13 cellular contexts compared by ENCODE assay signal in the genomic region with DNA sequence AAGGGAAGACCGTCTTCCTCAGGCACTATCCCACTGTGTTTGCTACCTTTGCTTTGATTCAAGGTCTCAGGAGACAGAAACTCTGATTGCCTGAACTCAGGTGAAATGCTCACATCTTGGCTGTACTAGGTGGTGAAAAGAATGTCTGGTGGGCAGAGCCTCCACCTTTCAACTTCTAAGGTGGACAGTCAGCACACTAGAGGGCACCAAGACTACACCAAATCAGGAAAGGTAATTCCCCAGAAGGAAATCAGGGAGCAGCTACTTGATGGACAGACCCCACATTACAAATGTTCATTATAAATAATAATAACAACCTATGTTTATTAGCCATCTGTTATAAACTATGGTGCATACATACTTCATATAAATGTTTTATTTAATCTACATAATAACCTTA.
DNase-seq lines count a peak whose midpoint lies in the region; ATAC-seq, FAIRE-seq and TF ChIP-seq lines count a peak whose summit lies in the region.
"Had no signal": no experiment of that assay in that cellular context is flagged by ENCODE, and none has a peak within 500 bp of the region (broad histone marks: within the 10 kb centered on the region; RNA-seq: fewer than 3 reads in every experiment).

No MANE protein-coding gene starts in this region.

- DNase-seq in cardiac muscle cell (ENCODE audit: low read depth in 1 of 2, low spot score in 1 of 2): peak; percentile 39 to 45
- DNase-seq in cardiac septum (ENCODE audit: low spot score): no peak
- peak; percentile 30 for DNase-seq in RWPE1 (ENCODE audit: low spot score)
- peak; percentile 12 to 32 for DNase-seq in frontal cortex (ENCODE audit: low spot score in 2 of 2)
- no peak for DNase-seq in type B pancreatic cell (ENCODE audit: extremely low spot score, unreplicated experiment)
- no peak for DNase-seq in NCI-H2081 treated with DMSO at 0.1 percent for 48 hours (lab: John Stamatoyannopoulos, UW)
- no peak for DNase-seq in Karpas-422
- DNase-seq: activated CD4-positive, alpha-beta T cell treated with anti-CD3 and anti-CD28 coated beads for 1 hour; NCI-H2081 had no signal

- no peaks in the 10 kb centered on the region for H3K4me1 ChIP-seq in cardiac muscle cell (ENCODE audit: low read depth)
- H3K4me1 ChIP-seq in Karpas-422 (ENCODE audit: low read length): no peaks in the 10 kb centered on the region
- H3K4me1 ChIP-seq: BLaER1, body of pancreas had no signal

- H3K4me3 ChIP-seq in cardiac muscle cell (no peak overlapping the region), Karpas-422 (ENCODE audit: low read length) (no peak overlapping the region)
- H3K4me3 ChIP-seq: BLaER1, body of pancreas, skin epidermis had no signal

- peaks cover 7% of the 10 kb centered on the region for H3K4me1 Mint-ChIP-seq in type B pancreatic cell (ENCODE audit: unreplicated experiment)

- no peaks in the 10 kb centered on the region for H3K9me2 ChIP-seq in Karpas-422 (replicated peaks; ENCODE audit: insufficient read depth, low read length)

- no peaks in the 10 kb centered on the region for H3K79me2 ChIP-seq in Karpas-422 (ENCODE audit: low read length)

- CTCF ChIA-PET in RWPE1 (lab: Yijun Ruan, JAX): interaction anchor here (0.6 to 1.1 kb wide), 2 partner anchors 42 to 534 kb away, joined by 3 to 4 read pairs; no protein-coding TSS in a partner anchor

- H3K4me3 Mint-ChIP-seq in type B pancreatic cell: no peak overlapping the region

- H3K27me3 Mint-ChIP-seq in type B pancreatic cell: peaks cover 66% of the 10 kb centered on the region

- H3K9me3 Mint-ChIP-seq in type B pancreatic cell: no peaks in the 10 kb centered on the region

- H3K27ac ChIP-seq in cardiac muscle cell (no peak overlapping the region), RWPE1 (no peak overlapping the region), Karpas-422 (ENCODE audit: low read length) (no peak overlapping the region)
- H3K27ac ChIP-seq: BLaER1, body of pancreas, skin epidermis had no signal

- no peak overlapping the region for H2AFZ ChIP-seq in Karpas-422 (ENCODE audit: low read length)

- POLR2A ChIA-PET in RWPE1 (lab: Yijun Ruan, JAX; ENCODE audit: low non-redundant PET): no interaction called here

- H3K4me2 ChIP-seq in Karpas-422 (ENCODE audit: low read depth, low read length, poor library complexity, severe bottlenecking): no peak overlapping the region
- H3K4me2 ChIP-seq: BLaER1 had no signal

- H3K36me3 Mint-ChIP-seq in type B pancreatic cell: no peaks in the 10 kb centered on the region

- no peaks in the 10 kb centered on the region for H4K20me1 ChIP-seq in Karpas-422 (ENCODE audit: insufficient read depth, low read depth, low read length)
- H4K20me1 ChIP-seq: BLaER1 had no signal

- no peak overlapping the region for H3K9ac ChIP-seq in Karpas-422 (ENCODE audit: low read length)
- H3K9ac ChIP-seq: BLaER1 had no signal

- no peaks in the 10 kb centered on the region for H3K36me3 ChIP-seq in cardiac muscle cell
- H3K36me3 ChIP-seq in Karpas-422 (ENCODE audit: insufficient read depth, low read length): no peaks in the 10 kb centered on the region
- H3K36me3 ChIP-seq: BLaER1 had no signal

- H3K9me3 ChIP-seq in cardiac muscle cell (ENCODE audit: low read depth) (no peaks in the 10 kb centered on the region), Karpas-422 (ENCODE audit: low read length) (no peaks in the 10 kb centered on the region)
- H3K9me3 ChIP-seq: BLaER1, body of pancreas had no signal

- intact Hi-C loops in cardiac septum (cut with DNase I): no loop called here

- H3K27ac Mint-ChIP-seq in type B pancreatic cell: no peak overlapping the region

- H3K27me3 ChIP-seq in cardiac muscle cell (no peaks in the 10 kb centered on the region), Karpas-422 (ENCODE audit: low read length) (no peaks in the 10 kb centered on the region)
- H3K27me3 ChIP-seq: BLaER1, body of pancreas had no signal

- FAIRE-seq in frontal cortex (lab: Jason Lieb, UNC): no peak

- TF ChIP-seq CTCF in cardiac muscle cell (IDR thresholded peaks at IDR 0.05; ENCODE audit: low read depth, low read length) (peak; percentile 46), RWPE1 (conservative IDR thresholded peaks at IDR 0.05; ENCODE audit: low read depth) (no peak), type B pancreatic cell (conservative IDR thresholded peaks at IDR 0.05) (peak; percentile 61)

- ATAC-seq in GM21423 (IDR thresholded peaks at IDR 0.05; ENCODE audit: unreplicated experiment): no peak
- ATAC-seq: body of pancreas had no signal

Comparison
In these comparisons a context has a peak if more than half of its experiments do, and no peak if none do; other contexts are left out.
1. DNase-seq: peak in cardiac muscle cell (2 of 2), RWPE1 (single experiment) and frontal cortex (2 of 2); none in cardiac septum (single experiment), type B pancreatic cell (single experiment), NCI-H2081 treated with DMSO at 0.1 percent for 48 hours (single experiment) and Karpas-422 (single experiment).